In genomic region chr14:74551903-74552371, GRCh38 we compare ENCODE assay signal across 13 cellular contexts. TPM values are rescaled to one million over a fixed set of nuclear protein-coding genes. Genes with fewer than 3 reads are reported as not detected.
DNase-seq lines count a peak whose midpoint lies in the region; ATAC-seq, FAIRE-seq and TF ChIP-seq lines count a peak whose summit lies in the region.
"Had no signal": no experiment of that assay in that cellular context is flagged by ENCODE, and none has a peak within 500 bp of the region (broad histone marks: within the 10 kb centered on the region; RNA-seq: fewer than 3 reads in every experiment).

No MANE protein-coding gene starts in this region.

- H2BK12ac ChIP-seq in H1 (ENCODE audit: low read depth, low read length) (no peak overlapping the region), mesenchymal stem cell (ENCODE audit: low read length in 2 of 2) (no peak overlapping the region)

- no peak overlapping the region for H3K27ac ChIP-seq in H1 (ENCODE audit: low read depth, low read length)
- H3K27ac ChIP-seq in mesenchymal stem cell (ENCODE audit: low read length, poor library complexity, severe bottlenecking): no peak overlapping the region
- peak overlapping the region in 4 of 5 donors; percentile 4 to 50 (median 33) for H3K27ac ChIP-seq in stomach

- H4K91ac ChIP-seq in H1 (replicated peaks; ENCODE audit: insufficient read length, low read length) (no peak overlapping the region), mesenchymal stem cell (ENCODE audit: low read length) (no peak overlapping the region)

- intact Hi-C loops in stomach (cut with DNase I; ENCODE audit: low total_unique reads): no loop called here

- TF ChIP-seq POLR2A in H1 (IDR thresholded peaks at IDR 0.05; ENCODE audit: control extremely low read depth in 1 of 2, low read depth in 2 of 2, low read length in 2 of 2): no peak
- no peak for TF ChIP-seq POLR2A in stomach (IDR thresholded peaks at IDR 0.05)

- H2AFZ ChIP-seq in H1 (ENCODE audit: low read length) (no peak overlapping the region), mesenchymal stem cell (ENCODE audit: low read depth, low read length) (no peak overlapping the region)

- no peak overlapping the region for H3K4me3 Mint-ChIP-seq in activated CD8-positive, alpha-beta T cell treated with anti-CD3 and anti-CD28 coated beads, Interleukin-2, amount 10 ng/mL, durations not matched to agents 7 days and 5 days
- H3K4me3 Mint-ChIP-seq: activated CD4-positive, alpha-beta T cell treated with anti-CD3 and anti-CD28 coated beads, Interleukin-2, amount 10 ng/mL, durations not matched to agents 24 days and 14 days; natural killer cell had no signal

- H2BK120ac ChIP-seq in H1 (replicated peaks; ENCODE audit: low read depth, low read length) (no peak overlapping the region), mesenchymal stem cell (ENCODE audit: low read depth, low read length) (no peak overlapping the region)

- H3K27me3 Mint-ChIP-seq in activated CD8-positive, alpha-beta T cell treated with anti-CD3 and anti-CD28 coated beads, Interleukin-2, amount 10 ng/mL, durations not matched to agents 7 days and 5 days (ENCODE audit: low read depth): peaks cover 6% of the 10 kb centered on the region

- CTCF ChIA-PET in H1 (lab: Charles Lee; ENCODE audit: partially characterized antibody): interaction anchor here (0.5 to 3.0 kb wide), 6 partner anchors 12 to 89 kb away, joined by 3 to 13 read pairs (median 6); no protein-coding TSS in a partner anchor
- CTCF ChIA-PET in activated CD8-positive, alpha-beta T cell treated with anti-CD3 and anti-CD28 coated beads, Interleukin-2, amount 10 ng/mL, durations not matched to agents 7 days and 5 days (lab: Charles Lee): no interaction called here

- no peak overlapping the region for H3K27ac Mint-ChIP-seq in activated CD8-positive, alpha-beta T cell treated with anti-CD3 and anti-CD28 coated beads, Interleukin-2, amount 10 ng/mL, durations not matched to agents 7 days and 5 days
- H3K27ac Mint-ChIP-seq: activated CD4-positive, alpha-beta T cell treated with anti-CD3 and anti-CD28 coated beads, Interleukin-2, amount 10 ng/mL, durations not matched to agents 24 days and 14 days; natural killer cell had no signal

- POLR2A ChIA-PET in H1 (lab: Charles Lee; ENCODE audit: partially characterized antibody): no interaction called here
- POLR2A ChIA-PET in activated CD8-positive, alpha-beta T cell treated with anti-CD3 and anti-CD28 coated beads, Interleukin-2, amount 10 ng/mL, durations not matched to agents 7 days and 5 days (lab: Charles Lee): no interaction called here

- H2BK15ac ChIP-seq in H1 (ENCODE audit: low read length) (no peak overlapping the region), mesenchymal stem cell (ENCODE audit: low read depth, poor library complexity, severe bottlenecking) (no peak overlapping the region)

- no peaks in the 10 kb centered on the region for H3K36me3 Mint-ChIP-seq in activated CD8-positive, alpha-beta T cell treated with anti-CD3 and anti-CD28 coated beads, Interleukin-2, amount 10 ng/mL, durations not matched to agents 7 days and 5 days (ENCODE audit: low read depth)
- H3K36me3 Mint-ChIP-seq: natural killer cell had no signal

- no peaks in the 10 kb centered on the region for H3K79me1 ChIP-seq in H1 (ENCODE audit: low read depth, low read length)
- H3K79me1 ChIP-seq in mesenchymal stem cell (replicated peaks; ENCODE audit: low read length, poor library complexity, severe bottlenecking): peaks cover 49% of the 10 kb centered on the region

- TF ChIP-seq CTCF in H1 (IDR thresholded peaks at IDR 0.05; ENCODE audit: control extremely low read depth in 1 of 3, insufficient read depth in 1 of 3, low read depth in 1 of 3, low read length in 3 of 3) (no peak), stomach (IDR thresholded peaks at IDR 0.05) (no peak)

- H4K20me1 ChIP-seq in H1 (replicated peaks in 1 of 2; ENCODE audit: control insufficient read depth in 1 of 2, insufficient read depth in 2 of 2, low read length in 2 of 2): no peaks in the 10 kb centered on the region

- H3K4ac ChIP-seq in H1 (replicated peaks; ENCODE audit: insufficient read length, low read depth, low read length): no peak overlapping the region
- H3K4ac ChIP-seq in mesenchymal stem cell (ENCODE audit: low read depth in 1 of 2, low read length in 2 of 2): no peak overlapping the region

- H3K9me3 ChIP-seq in H1 (ENCODE audit: insufficient read depth in 2 of 2, low read depth in 1 of 2, low read length in 1 of 2) (no peaks in the 10 kb centered on the region), mesenchymal stem cell (ENCODE audit: control insufficient read depth, low read length) (no peaks in the 10 kb centered on the region), stomach (no peaks in the 10 kb centered on the region), MG63 (no peaks in the 10 kb centered on the region)

- no peak overlapping the region for H3K9ac ChIP-seq in H1 (replicated peaks in 1 of 4; ENCODE audit: extremely low read depth in 1 of 4, low read depth in 3 of 4, low read length in 3 of 4)
- H3K9ac ChIP-seq in mesenchymal stem cell (ENCODE audit: low read length): peak overlapping the region; percentile 40

- H3K4me3 ChIP-seq in H7 (ENCODE audit: insufficient read depth, low read depth, low read length) (no peak overlapping the region), H1 (ENCODE audit: extremely low read depth in 1 of 4, insufficient read depth in 2 of 4, low read depth in 3 of 4, low read length in 4 of 4) (no peak overlapping the region), mesenchymal stem cell (ENCODE audit: insufficient read depth in 1 of 2, low read depth in 1 of 2, low read length in 2 of 2) (no peak overlapping the region), stomach (no peak overlapping the region), MG63 (no peak overlapping the region)

- H3K9me3 Mint-ChIP-seq in activated CD8-positive, alpha-beta T cell treated with anti-CD3 and anti-CD28 coated beads, Interleukin-2, amount 10 ng/mL, durations not matched to agents 7 days and 5 days (ENCODE audit: insufficient read depth): no peaks in the 10 kb centered on the region
- H3K9me3 Mint-ChIP-seq: activated CD4-positive, alpha-beta T cell treated with anti-CD3 and anti-CD28 coated beads, Interleukin-2, amount 10 ng/mL, durations not matched to agents 24 days and 14 days; natural killer cell had no signal

- H3K14ac ChIP-seq in H1 (ENCODE audit: insufficient read length) (no peak overlapping the region), mesenchymal stem cell (ENCODE audit: low read length in 2 of 2) (no peak overlapping the region)

- no peak overlapping the region for H3K56ac ChIP-seq in H1 (replicated peaks; ENCODE audit: insufficient read length, low read depth, low read length)

- H2BK20ac ChIP-seq in H1 (ENCODE audit: low read length): no peak overlapping the region

- TF ChIP-seq EP300 in H1 (IDR thresholded peaks at IDR 0.05; ENCODE audit: borderline replicate concordance in 1 of 2, low read depth in 2 of 2, low read length in 2 of 2) (no peak), stomach (IDR thresholded peaks at IDR 0.05) (no peak)

- H3K23me2 ChIP-seq in H1 (ENCODE audit: low read depth, low read length): peaks cover 2% of the 10 kb centered on the region; the same call in 1 of the 2 replicates

- H2BK5ac ChIP-seq in H1 (ENCODE audit: low read depth, low read length): no peak overlapping the region
- no peak overlapping the region for H2BK5ac ChIP-seq in mesenchymal stem cell (ENCODE audit: low read depth, low read length, poor library complexity, severe bottlenecking)

- H3K4me1 Mint-ChIP-seq in activated CD8-positive, alpha-beta T cell treated with anti-CD3 and anti-CD28 coated beads, Interleukin-2, amount 10 ng/mL, durations not matched to agents 7 days and 5 days (ENCODE audit: low read depth): no peaks in the 10 kb centered on the region
- H3K4me1 Mint-ChIP-seq: activated CD4-positive, alpha-beta T cell treated with anti-CD3 and anti-CD28 coated beads, Interleukin-2, amount 10 ng/mL, durations not matched to agents 24 days and 14 days; natural killer cell had no signal

- no peak overlapping the region for H4K5ac ChIP-seq in H1 (ENCODE audit: insufficient read length, low read depth, low read length)

- H3K23ac ChIP-seq in H1 (ENCODE audit: insufficient read length): no peak overlapping the region
- H3K23ac ChIP-seq in mesenchymal stem cell (ENCODE audit: low read length in 2 of 2): no peak overlapping the region

- H3K36me3 ChIP-seq in H7 (replicated peaks; ENCODE audit: control insufficient read depth, insufficient read depth, low read length) (no peaks in the 10 kb centered on the region), H1 (ENCODE audit: control insufficient read depth in 2 of 4, insufficient read depth in 4 of 4, low read length in 3 of 4) (no peaks in the 10 kb centered on the region), mesenchymal stem cell (ENCODE audit: control insufficient read depth in 1 of 2, insufficient read depth in 2 of 2, low read depth in 1 of 2, low read length in 2 of 2) (peaks cover 73 to 80% of the 10 kb centered on the region in 2 experiments), stomach (no peaks in the 10 kb centered on the region), MG63 (no peaks in the 10 kb centered on the region)

- H3K27me3 ChIP-seq in H7 (ENCODE audit: control insufficient read depth, insufficient read depth, low read length) (no peaks in the 10 kb centered on the region), H1 (replicated peaks in 1 of 4; ENCODE audit: control insufficient read depth in 3 of 4, extremely low read depth in 1 of 4, insufficient read depth in 3 of 4, low read length in 3 of 4) (no peaks in the 10 kb centered on the region), mesenchymal stem cell (ENCODE audit: control insufficient read depth in 1 of 2, insufficient read depth in 1 of 2, low read length in 2 of 2) (no peaks in the 10 kb centered on the region), stomach (no peaks in the 10 kb centered on the region), MG63 (no peaks in the 10 kb centered on the region)

- H2AK5ac ChIP-seq in H1 (ENCODE audit: low read depth, low read length): no peak overlapping the region
- H2AK5ac ChIP-seq in mesenchymal stem cell (ENCODE audit: low read length, severe bottlenecking): peak overlapping the region; percentile 41

- DNase-seq in H7: peak; percentile 67
- DNase-seq in H1 (ENCODE audit: low read depth in 1 of 2, low spot score in 2 of 2): no peak
- DNase-seq in mesenchymal stem cell: no peak
- DNase-seq in stomach: no peak
- DNase-seq in MG63: no peak
- DNase-seq in activated CD8-positive, alpha-beta T cell treated with anti-CD3 and anti-CD28 coated beads, Interleukin-2, amount 10 ng/mL, durations not matched to agents 7 days and 5 days: no peak
- DNase-seq in SKM-1 (lab: John Stamatoyannopoulos, UW; ENCODE audit: unreplicated experiment): no peak
- DNase-seq: activated CD4-positive, alpha-beta T cell treated with anti-CD3 and anti-CD28 coated beads, Interleukin-2, amount 10 ng/mL, durations not matched to agents 24 days and 14 days; DMS153; islet precursor cell; natural killer cell; NCI-H2171 had no signal

- no peak for TF ChIP-seq RAD21 in H1 (IDR thresholded peaks at IDR 0.05 in 1 of 2, conservative IDR thresholded peaks at IDR 0.05 in 1 of 2; ENCODE audit: low read depth in 2 of 2, low read length in 2 of 2)

- no peak for ATAC-seq in activated CD8-positive, alpha-beta T cell treated with anti-CD3 and anti-CD28 coated beads, Interleukin-2, amount 10 ng/mL, durations not matched to agents 7 days and 5 days
- no peak for ATAC-seq in GM21786 (IDR thresholded peaks at IDR 0.05; ENCODE audit: unreplicated experiment)
- ATAC-seq: natural killer cell had no signal

- no peak for FAIRE-seq in H1 (lab: Jason Lieb, UNC)

- 79% methylated on average over 15 of the region's 17 CpGs; no CpG with 5 or more reads in 1 of the 2 experiments for WGBS in H1 (ENCODE audit: extremely low coverage in 1 of 2, insufficient coverage in 1 of 2, insufficient read length in 1 of 2, insufficient replicate concordance in 2 of 2, low coverage in 1 of 2, low lambda C conversion rate in 2 of 2, missing lambda C conversion rate in 1 of 2), 2 experiments
- 82% methylated on average over 16 of the region's 17 CpGs for WGBS in mesenchymal stem cell
- 41 to 57% (median 53%) methylated on average over 8 to 17 of the region's 17 CpGs for WGBS in stomach, 5 donors

- H3K4me2 ChIP-seq in H1 (ENCODE audit: insufficient read depth in 1 of 2, low read depth in 2 of 2, low read length in 2 of 2): no peak overlapping the region
- H3K4me2 ChIP-seq in mesenchymal stem cell (ENCODE audit: low read length, poor library complexity, severe bottlenecking): no peak overlapping the region

- H3K4me1 ChIP-seq in H1 (replicated peaks in 1 of 4; ENCODE audit: control insufficient read depth in 3 of 4, insufficient read depth in 4 of 4, low read length in 3 of 4) (peaks cover 0 to 13% (median 6%) of the 10 kb centered on the region in 4 experiments; a peak in 6 of 7 replicates), mesenchymal stem cell (ENCODE audit: control insufficient read depth, insufficient read depth, low read depth, low read length) (peaks cover 30% of the 10 kb centered on the region), stomach (peaks cover 0 to 17% (median 8%) of the 10 kb centered on the region in 4 donors)

- no peak overlapping the region; the same call in 1 of the 2 replicates for H4K8ac ChIP-seq in H1 (ENCODE audit: extremely low read depth, insufficient read depth, low read length)
- no peak overlapping the region for H4K8ac ChIP-seq in mesenchymal stem cell (ENCODE audit: low read length)

- no peaks in the 10 kb centered on the region for H3K79me2 ChIP-seq in H1 (ENCODE audit: control insufficient read depth in 1 of 2, insufficient read depth in 2 of 2, low read length in 2 of 2)

- no peak overlapping the region; the same call in none of the 2 replicates for H3K18ac ChIP-seq in H1 (ENCODE audit: extremely low read depth, low read length)
- no peak overlapping the region for H3K18ac ChIP-seq in mesenchymal stem cell (ENCODE audit: low read depth in 1 of 2, low read length in 2 of 2)

RNA-seq across cellular contexts. Expression of gene ISCA2, which starts 58.4 kb away (rescaled TPM):
- total RNA-seq in H7 (2014; rRNA removed; shearing (Covaris generic)): 44.5 and 45.3 TPM in 2 replicates
- total RNA-seq in H1 (2021; fragmentation: NEBNext Ultra II Directional; extraction: Animal tissue kit (Norgen Biotek cat#: 25700)): 43.5 and 51.5 TPM in 2 replicates
- 58.2 and 78.6 TPM in 2 replicates for polyA plus RNA-seq in H1 (2011; rRNA removed)
- 56.9 TPM for polyA plus RNA-seq in H1 (2011; cell fraction: cytosol; rRNA removed)
- polyA plus RNA-seq in H1 (2011; cell fraction: nucleus; rRNA removed): 14.9 TPM
- 29.6 to 43.0 TPM (median 33.9 TPM) in 4 replicates for polyA plus RNA-seq in H1 (2012, experiment 1 of 2)
- 100 TPM for polyA plus RNA-seq in H1 (2012, experiment 2 of 2)
- 37.6 TPM for polyA plus RNA-seq in H1 (2013, experiment 1 of 2)
- 40.2 TPM for polyA plus RNA-seq in H1 (2013, experiment 2 of 2)
- 13.1 and 13.7 TPM in 2 replicates for polyA minus RNA-seq in H1 (2011; rRNA and poly(A)+ RNA removed)
- 20.4 TPM for polyA minus RNA-seq in H1 (2011; cell fraction: cytosol; rRNA and poly(A)+ RNA removed)
- polyA minus RNA-seq in H1 (2011; cell fraction: nucleus; rRNA and poly(A)+ RNA removed): 8.2 TPM
- polyA plus RNA-seq in mesenchymal stem cell (2013, experiment 1 of 2): 37.5 TPM
- 35.9 TPM for polyA plus RNA-seq in mesenchymal stem cell (2013, experiment 2 of 2)
- 10 to 100 TPM in 3 of 5 donors, not detected in 2; 15.2 to 34.3 (median 27.2) TPM for total RNA-seq in stomach
- polyA plus RNA-seq in stomach: 10 to 100 TPM; 22.1 to 31.9 (median 22.8) TPM
- 12.7 and 31.6 TPM in 2 replicates for total RNA-seq in MG63 (2014; rRNA removed; shearing (Covaris generic); ENCODE audit: low replicate concordance)
- total RNA-seq in activated CD8-positive, alpha-beta T cell treated with anti-CD3 and anti-CD28 coated beads, Interleukin-2, amount 10 ng/mL, durations not matched to agents 7 days and 5 days: 10 to 100 TPM; 34.5 to 37.8 TPM

RNA-seq across cellular contexts. Expression of gene NPC2, which starts 58.8 kb away (rescaled TPM):
- 144 and 156 TPM in 2 replicates for total RNA-seq in H7 (2014; rRNA removed; shearing (Covaris generic))
- 168 and 178 TPM in 2 replicates for total RNA-seq in H1 (2021; fragmentation: NEBNext Ultra II Directional; extraction: Animal tissue kit (Norgen Biotek cat#: 25700))
- polyA plus RNA-seq in H1 (2011; rRNA removed) (258 and 287 TPM in 2 replicates), stomach (100 to 1,000 TPM; 124 to 152 (median 134) TPM)
- polyA plus RNA-seq in H1 (2011; cell fraction: cytosol; rRNA removed): 273 TPM
- 288 TPM for polyA plus RNA-seq in H1 (2011; cell fraction: nucleus; rRNA removed)
- polyA plus RNA-seq in H1 (2012, experiment 1 of 2): 283 to 375 TPM (median 345 TPM) in 4 replicates
- 241 TPM for polyA plus RNA-seq in H1 (2012, experiment 2 of 2)
- 424 TPM for polyA plus RNA-seq in H1 (2013, experiment 1 of 2)
- 546 TPM for polyA plus RNA-seq in H1 (2013, experiment 2 of 2)
- polyA minus RNA-seq in H1 (2011; rRNA and poly(A)+ RNA removed): 253 and 295 TPM in 2 replicates
- polyA minus RNA-seq in H1 (2011; cell fraction: cytosol; rRNA and poly(A)+ RNA removed): 120 TPM
- 120 TPM for polyA minus RNA-seq in H1 (2011; cell fraction: nucleus; rRNA and poly(A)+ RNA removed)
- 939 TPM for polyA plus RNA-seq in mesenchymal stem cell (2013, experiment 1 of 2)
- 965 TPM for polyA plus RNA-seq in mesenchymal stem cell (2013, experiment 2 of 2)
- total RNA-seq in stomach: 100 to 1,000 TPM in 3 of 5 donors, 10 to 100 TPM in 2; 62.6 to 186 (median 103) TPM
- 25.5 and 33.4 TPM in 2 replicates for total RNA-seq in MG63 (2014; rRNA removed; shearing (Covaris generic); ENCODE audit: low replicate concordance)
- total RNA-seq in activated CD8-positive, alpha-beta T cell treated with anti-CD3 and anti-CD28 coated beads, Interleukin-2, amount 10 ng/mL, durations not matched to agents 7 days and 5 days: 10 to 100 TPM; 31.4 to 32.2 TPM

Comparison
In these comparisons a context has a peak if more than half of its experiments do, and no peak if none do; other contexts are left out.
1. H3K27ac ChIP-seq: peak in stomach (4 of 5); none in H1 (single experiment) and mesenchymal stem cell (single experiment).